In genomic region chr1:75265792-75266191, GRCh38 we compare ENCODE assay signal across 9 cellular contexts.
DNase-seq lines count a peak whose midpoint lies in the region; ATAC-seq and TF ChIP-seq lines count a peak whose summit lies in the region.
"Had no signal": no experiment of that assay in that cellular context is flagged by ENCODE, and none has a peak within 500 bp of the region (broad histone marks: within the 10 kb centered on the region; RNA-seq: fewer than 3 reads in every experiment).

No MANE protein-coding gene starts in this region.

- peaks cover 0 to 9% (median 0%) of the 10 kb centered on the region in 8 donors for H3K9me3 Mint-ChIP-seq in CD4-positive, alpha-beta memory T cell
- H3K9me3 Mint-ChIP-seq in memory B cell = peaks cover 1% of the 10 kb centered on the region
- H3K9me3 Mint-ChIP-seq: T-helper 1 cell treated with Interleukin-12 subunit alpha and Interleukin-12 subunit beta and Interleukin-4 antibody, amounts not matched to agents 30 μg/mL and 1 μg/mL, for 36 hours had no signal

- no peaks in the 10 kb centered on the region for H3K27me3 ChIP-seq in CD4-positive, alpha-beta memory T cell (ENCODE audit: insufficient read depth, low read length)
- no peaks in the 10 kb centered on the region for H3K27me3 ChIP-seq in brain microvascular endothelial cell (replicated peaks)

- H3K4me3 ChIP-seq in CD4-positive, alpha-beta memory T cell (ENCODE audit: low read length in 2 of 2) = no peak overlapping the region
- no peak overlapping the region for H3K4me3 ChIP-seq in brain microvascular endothelial cell (ENCODE audit: low read depth, low read length)

- ATAC-seq in GM18867 (IDR thresholded peaks at IDR 0.05; ENCODE audit: unreplicated experiment) (peak; percentile 85), HG03097 (IDR thresholded peaks at IDR 0.05; ENCODE audit: low FRiP score, unreplicated experiment) (peak; percentile 63), memory B cell (ENCODE audit: low read depth) (peak; percentile 60)

- in situ Hi-C loops in brain microvascular endothelial cell (cut with HindIII; ENCODE audit: low pct_ligation_motif_present, low sequenced_read_pairs) = no loop called here

- no peaks in the 10 kb centered on the region for H3K4me1 Mint-ChIP-seq in CD4-positive, alpha-beta memory T cell
- peaks cover 22% of the 10 kb centered on the region for H3K4me1 Mint-ChIP-seq in memory B cell

- POLR2A ChIA-PET in CD4-positive, alpha-beta memory T cell (lab: Charles Lee; ENCODE audit: partially characterized antibody) = no interaction called here

- H3K9me3 ChIP-seq in CD4-positive, alpha-beta memory T cell (ENCODE audit: control insufficient read depth in 1 of 2, low read length in 2 of 2) = no peaks in the 10 kb centered on the region

- H3K27me3 Mint-ChIP-seq in CD4-positive, alpha-beta memory T cell = no peaks in the 10 kb centered on the region
- H3K27me3 Mint-ChIP-seq in memory B cell = no peaks in the 10 kb centered on the region

- H3K36me3 Mint-ChIP-seq in CD4-positive, alpha-beta memory T cell = no peaks in the 10 kb centered on the region
- H3K36me3 Mint-ChIP-seq in memory B cell = peaks cover 2% of the 10 kb centered on the region

- intact Hi-C loops in CD4-positive, alpha-beta memory T cell (cut with micrococcal nuclease) = no loop called here

- DNase-seq in CD4-positive, alpha-beta memory T cell = peak in 3 of 5 donors; percentile 1 to 27 (median 4)
- DNase-seq in NCI-H2227 (lab: John Stamatoyannopoulos, UW; ENCODE audit: unreplicated experiment) = peak; percentile 57
- peak; percentile 16 for DNase-seq in brain microvascular endothelial cell
- DNase-seq in memory B cell (ENCODE audit: low spot score in 2 of 2) = peak in 1 of 2 donors; percentile 22
- DNase-seq in mucosa of gallbladder (ENCODE audit: low spot score) = no peak
- DNase-seq in activated T-cell treated with anti-CD3 and anti-CD28 coated beads, Interleukin-2, amount 50 U/mL, for 48 hours = no peak

- H3K4me3 Mint-ChIP-seq in CD4-positive, alpha-beta memory T cell = no peak overlapping the region
- H3K4me3 Mint-ChIP-seq in memory B cell = no peak overlapping the region
- H3K4me3 Mint-ChIP-seq: T-helper 1 cell treated with Interleukin-12 subunit alpha and Interleukin-12 subunit beta and Interleukin-4 antibody, amounts not matched to agents 30 μg/mL and 1 μg/mL, for 36 hours had no signal

- no peak overlapping the region for H3K27ac ChIP-seq in CD4-positive, alpha-beta memory T cell (ENCODE audit: low read depth, low read length)
- no peak overlapping the region for H3K27ac ChIP-seq in brain microvascular endothelial cell

- no peak overlapping the region for H3K27ac Mint-ChIP-seq in CD4-positive, alpha-beta memory T cell
- no peak overlapping the region for H3K27ac Mint-ChIP-seq in memory B cell
- H3K27ac Mint-ChIP-seq: T-helper 1 cell treated with Interleukin-12 subunit alpha and Interleukin-12 subunit beta and Interleukin-4 antibody, amounts not matched to agents 30 μg/mL and 1 μg/mL, for 36 hours had no signal

- H3K36me3 ChIP-seq in CD4-positive, alpha-beta memory T cell (ENCODE audit: insufficient read depth, low read length) = no peaks in the 10 kb centered on the region
- no peaks in the 10 kb centered on the region for H3K36me3 ChIP-seq in brain microvascular endothelial cell (replicated peaks)

- TF ChIP-seq CTCF in brain microvascular endothelial cell (IDR thresholded peaks at IDR 0.05; ENCODE audit: low read depth, low read length, missing control alignments) = peak; percentile 59

- CTCF ChIA-PET in CD4-positive, alpha-beta memory T cell (lab: Charles Lee; ENCODE audit: partially characterized antibody) = interaction anchor here (1.0 to 2.6 kb wide), 3 partner anchors 8 to 16 kb away, joined by 3 to 10 read pairs (median 3); no protein-coding TSS in a partner anchor

- no peaks in the 10 kb centered on the region for H3K4me1 ChIP-seq in CD4-positive, alpha-beta memory T cell (ENCODE audit: insufficient read depth, low read length)

Comparison
In these comparisons a context has a peak if more than half of its experiments do, and no peak if none do; other contexts are left out.
1. DNase-seq: peak in CD4-positive, alpha-beta memory T cell (3 of 5), NCI-H2227 (single experiment) and brain microvascular endothelial cell (single experiment); none in mucosa of gallbladder (single experiment) and activated T-cell treated with anti-CD3 and anti-CD28 coated beads, Interleukin-2, amount 50 U/mL, for 48 hours (0 of 2).
2. Peak in every context shown above with its lines, with median percentiles within 50 percentile points of each other: ATAC-seq.